ENCODE assay signal across 8 cellular contexts in genomic region chr1:161225534-161226319, GRCh38. TPM values are rescaled to one million over a fixed set of nuclear protein-coding genes. Genes with fewer than 3 reads are reported as not detected.
DNase-seq lines count a peak whose midpoint lies in the region; ATAC-seq and TF ChIP-seq lines count a peak whose summit lies in the region.

TOMM40L (plus strand) TSS chr1:161226060; CDS start chr1:161226490, 430 bp downstream.

- no peak for TF ChIP-seq POLR2A in spleen (IDR thresholded peaks at IDR 0.05)

- no peaks in the 10 kb centered on the region for H3K9me3 ChIP-seq in spleen

- H3K27ac Mint-ChIP-seq in WTC11: peak within 1 kb of the TSS; percentile 98

- H3K27me3 ChIP-seq in spleen (replicated peaks in 1 of 7): peaks cover 0 to 20% (median 0%) of the 10 kb centered on the region in 7 donors

- peak; percentile 95 for ATAC-seq in GM18909 (IDR thresholded peaks at IDR 0.05; ENCODE audit: poor library complexity, unreplicated experiment)
- ATAC-seq in HG03175 (IDR thresholded peaks at IDR 0.05; ENCODE audit: unreplicated experiment): peak; percentile 98
- ATAC-seq in WTC11: peak; percentile 94

- peaks cover 0 to 28% (median 18%) of the 10 kb centered on the region in 6 donors for H3K36me3 ChIP-seq in spleen

- no peaks in the 10 kb centered on the region for H3K9me3 Mint-ChIP-seq in WTC11

- peak within 1 kb of the TSS; percentile 42 to 93 (median 68) for H3K4me3 ChIP-seq in spleen

- TF ChIP-seq CTCF in AG09319 (IDR thresholded peaks at IDR 0.05; ENCODE audit: low read depth, low read length) (peak; percentile 73), WTC11 (IDR thresholded peaks at IDR 0.05) (no peak), spleen (IDR thresholded peaks at IDR 0.05 in 8 of 11, conservative IDR thresholded peaks at IDR 0.05 in 3 of 11) (peak; percentile 22 to 75 (median 64))

- peak within 1 kb of the TSS; percentile 50 to 85 (median 71) for H3K27ac ChIP-seq in spleen

- intact Hi-C loops in spleen (cut with DNase I; ENCODE audit: low total_unique reads): loop anchor here (5.0 kb wide), 2 partner anchors 72 to 147 kb away; no protein-coding TSS in a partner anchor

- H3K27me3 Mint-ChIP-seq in WTC11 (ENCODE audit: low read depth): no peaks in the 10 kb centered on the region

- DNase-seq in AG09319 (ENCODE audit: extremely low read depth, low read depth): peak; percentile 100
- DNase-seq in NCI-H2227 treated with DMSO at 0.1 percent for 48 hours (lab: John Stamatoyannopoulos, UW): peak; percentile 98
- DNase-seq in WTC11 (ENCODE audit: low spot score): peak; percentile 88
- DNase-seq in central memory CD4-positive, alpha-beta T cell: peak; percentile 93
- DNase-seq in inferior parietal cortex (ENCODE audit: extremely low spot score): peak; percentile 98
- peak; percentile 94 for DNase-seq in spleen

- H3K4me1 ChIP-seq in spleen: peaks cover 22 to 42% (median 30%) of the 10 kb centered on the region in 6 donors

- H3K4me3 Mint-ChIP-seq in WTC11: peak within 1 kb of the TSS; percentile 100

- peaks cover 28% of the 10 kb centered on the region for H3K4me1 Mint-ChIP-seq in WTC11

- peaks cover 10% of the 10 kb centered on the region for H3K36me3 Mint-ChIP-seq in WTC11

- WGBS in spleen, 5 donors: 5 to 6% (median 5%) methylated on average over 16 of the region's 16 CpGs

- CTCF ChIA-PET in WTC11 (lab: Charles Lee): interaction anchor here (0.6 to 5.1 kb wide), 47 partner anchors 9 to 1565 kb away, joined by 3 to 107 read pairs (median 5); partner anchors contain the start of genes ADAMTS4, B4GALT3, F11R and FCER1G

- POLR2A ChIA-PET in WTC11 (lab: Charles Lee): interaction anchor here (0.6 to 2.2 kb wide), 14 partner anchors 9 to 164 kb away, joined by 3 to 18 read pairs (median 4); partner anchors contain the start of genes ADAMTS4, DEDD, NDUFS2 and PPOX

TF ChIP-seq in WTC11, 78 proteins besides CTCF, POLR2A, EP300 and RAD21:
- TF ChIP-seq, protein P1, sequence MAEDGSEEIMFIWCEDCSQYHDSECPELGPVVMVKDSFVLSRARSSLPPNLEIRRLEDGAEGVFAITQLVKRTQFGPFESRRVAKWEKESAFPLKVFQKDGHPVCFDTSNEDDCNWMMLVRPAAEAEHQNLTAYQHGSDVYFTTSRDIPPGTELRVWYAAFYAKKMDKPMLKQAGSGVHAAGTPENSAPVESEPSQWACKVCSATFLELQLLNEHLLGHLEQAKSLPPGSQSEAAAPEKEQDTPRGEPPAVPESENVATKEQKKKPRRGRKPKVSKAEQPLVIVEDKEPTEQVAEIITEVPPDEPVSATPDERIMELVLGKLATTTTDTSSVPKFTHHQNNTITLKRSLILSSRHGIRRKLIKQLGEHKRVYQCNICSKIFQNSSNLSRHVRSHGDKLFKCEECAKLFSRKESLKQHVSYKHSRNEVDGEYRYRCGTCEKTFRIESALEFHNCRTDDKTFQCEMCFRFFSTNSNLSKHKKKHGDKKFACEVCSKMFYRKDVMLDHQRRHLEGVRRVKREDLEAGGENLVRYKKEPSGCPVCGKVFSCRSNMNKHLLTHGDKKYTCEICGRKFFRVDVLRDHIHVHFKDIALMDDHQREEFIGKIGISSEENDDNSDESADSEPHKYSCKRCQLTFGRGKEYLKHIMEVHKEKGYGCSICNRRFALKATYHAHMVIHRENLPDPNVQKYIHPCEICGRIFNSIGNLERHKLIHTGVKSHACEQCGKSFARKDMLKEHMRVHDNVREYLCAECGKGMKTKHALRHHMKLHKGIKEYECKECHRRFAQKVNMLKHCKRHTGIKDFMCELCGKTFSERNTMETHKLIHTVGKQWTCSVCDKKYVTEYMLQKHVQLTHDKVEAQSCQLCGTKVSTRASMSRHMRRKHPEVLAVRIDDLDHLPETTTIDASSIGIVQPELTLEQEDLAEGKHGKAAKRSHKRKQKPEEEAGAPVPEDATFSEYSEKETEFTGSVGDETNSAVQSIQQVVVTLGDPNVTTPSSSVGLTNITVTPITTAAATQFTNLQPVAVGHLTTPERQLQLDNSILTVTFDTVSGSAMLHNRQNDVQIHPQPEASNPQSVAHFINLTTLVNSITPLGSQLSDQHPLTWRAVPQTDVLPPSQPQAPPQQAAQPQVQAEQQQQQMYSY (CRISPR knock-in tag; IDR thresholded peaks at IDR 0.05): no peak
- TF ChIP-seq ZNF423 (CRISPR knock-in tag; IDR thresholded peaks at IDR 0.05): peak; percentile 52; the same call in 1 of the 2 replicates
- no peak for TF ChIP-seq ZNF219 (CRISPR knock-in tag; IDR thresholded peaks at IDR 0.05; ENCODE audit: borderline replicate concordance)
- no peak for TF ChIP-seq MYBL2 (CRISPR knock-in tag; IDR thresholded peaks at IDR 0.05)
- peak; percentile 76 for TF ChIP-seq NFYB (CRISPR knock-in tag; conservative IDR thresholded peaks at IDR 0.05; ENCODE audit: low read depth)
- no peak for TF ChIP-seq ZNF263 (CRISPR knock-in tag; IDR thresholded peaks at IDR 0.05; ENCODE audit: low read depth)
- TF ChIP-seq ZNF416 (CRISPR knock-in tag; IDR thresholded peaks at IDR 0.05): 0 out of 2 replicates have a peak, but pooled peaks have one; percentile 78
- TF ChIP-seq NFATC4 (CRISPR knock-in tag; IDR thresholded peaks at IDR 0.05): no peak
- TF ChIP-seq TEAD1 (CRISPR knock-in tag; IDR thresholded peaks at IDR 0.05): 0 out of 2 replicates have a peak, but pooled peaks have one; percentile 39
- TF ChIP-seq, protein P2, sequence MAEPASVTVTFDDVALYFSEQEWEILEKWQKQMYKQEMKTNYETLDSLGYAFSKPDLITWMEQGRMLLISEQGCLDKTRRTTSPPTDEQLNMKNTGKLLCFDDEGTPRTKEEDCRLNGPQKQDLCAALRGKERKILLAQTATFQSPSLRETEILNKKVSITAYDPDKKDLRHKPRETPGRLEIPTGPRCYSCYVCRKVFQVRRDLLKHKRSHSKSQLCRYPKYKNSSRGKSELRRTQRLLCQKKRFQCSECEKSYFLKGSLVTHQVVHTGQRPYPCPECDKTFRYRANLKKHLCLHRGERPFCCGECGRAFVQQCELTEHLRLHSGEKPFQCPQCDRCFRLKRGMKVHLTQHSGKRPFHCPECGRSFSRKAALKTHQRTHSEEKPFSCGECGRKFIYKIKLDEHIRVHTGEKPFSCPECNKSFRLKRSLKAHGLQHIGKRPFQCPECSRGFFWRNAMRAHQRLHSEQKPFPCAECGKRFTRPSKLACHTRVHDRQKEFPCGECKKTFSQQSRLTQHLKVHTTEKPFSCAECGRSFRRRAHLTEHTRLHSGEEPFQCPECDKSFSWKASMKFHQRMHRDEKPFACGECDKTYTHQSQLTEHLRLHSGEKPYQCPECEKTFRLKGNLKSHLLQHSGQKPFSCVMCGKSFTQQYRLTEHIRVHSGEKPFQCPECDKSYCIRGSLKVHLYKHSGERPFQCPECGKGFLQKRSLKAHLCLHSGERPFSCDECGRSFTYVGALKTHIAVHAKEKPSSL (CRISPR knock-in tag; conservative IDR thresholded peaks at IDR 0.05): no peak
- TF ChIP-seq NR3C1 (CRISPR knock-in tag; conservative IDR thresholded peaks at IDR 0.05; ENCODE audit: low read depth): no peak
- TF ChIP-seq, protein P3, sequence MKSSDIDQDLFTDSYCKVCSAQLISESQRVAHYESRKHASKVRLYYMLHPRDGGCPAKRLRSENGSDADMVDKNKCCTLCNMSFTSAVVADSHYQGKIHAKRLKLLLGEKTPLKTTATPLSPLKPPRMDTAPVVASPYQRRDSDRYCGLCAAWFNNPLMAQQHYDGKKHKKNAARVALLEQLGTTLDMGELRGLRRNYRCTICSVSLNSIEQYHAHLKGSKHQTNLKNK (CRISPR knock-in tag; IDR thresholded peaks at IDR 0.05): 0 out of 2 replicates have a peak, but pooled peaks have one; percentile 28
- TF ChIP-seq SP1 (CRISPR knock-in tag; conservative IDR thresholded peaks at IDR 0.05): peak; percentile 49
- TF ChIP-seq, protein P4, sequence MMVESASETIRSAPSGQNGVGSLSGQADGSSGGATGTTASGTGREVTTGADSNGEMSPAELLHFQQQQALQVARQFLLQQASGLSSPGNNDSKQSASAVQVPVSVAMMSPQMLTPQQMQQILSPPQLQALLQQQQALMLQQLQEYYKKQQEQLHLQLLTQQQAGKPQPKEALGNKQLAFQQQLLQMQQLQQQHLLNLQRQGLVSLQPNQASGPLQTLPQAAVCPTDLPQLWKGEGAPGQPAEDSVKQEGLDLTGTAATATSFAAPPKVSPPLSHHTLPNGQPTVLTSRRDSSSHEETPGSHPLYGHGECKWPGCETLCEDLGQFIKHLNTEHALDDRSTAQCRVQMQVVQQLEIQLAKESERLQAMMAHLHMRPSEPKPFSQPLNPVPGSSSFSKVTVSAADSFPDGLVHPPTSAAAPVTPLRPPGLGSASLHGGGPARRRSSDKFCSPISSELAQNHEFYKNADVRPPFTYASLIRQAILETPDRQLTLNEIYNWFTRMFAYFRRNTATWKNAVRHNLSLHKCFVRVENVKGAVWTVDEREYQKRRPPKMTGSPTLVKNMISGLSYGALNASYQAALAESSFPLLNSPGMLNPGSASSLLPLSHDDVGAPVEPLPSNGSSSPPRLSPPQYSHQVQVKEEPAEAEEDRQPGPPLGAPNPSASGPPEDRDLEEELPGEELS (CRISPR knock-in tag; IDR thresholded peaks at IDR 0.05): no peak
- TF ChIP-seq FOXK1 (CRISPR knock-in tag; IDR thresholded peaks at IDR 0.05): peak; percentile 46; the same call in 1 of the 2 replicates
- 0 out of 2 replicates have a peak, but pooled peaks have one; percentile 38 for TF ChIP-seq NFE2L1 (CRISPR knock-in tag; IDR thresholded peaks at IDR 0.05)
- no peak for TF ChIP-seq HMGXB4 (CRISPR knock-in tag; IDR thresholded peaks at IDR 0.05)

RNA-seq across cellular contexts. Expression of gene TOMM40L, which starts in this region (rescaled TPM):
- 13.0 to 16.9 TPM (median 15.1 TPM) in 3 replicates for total RNA-seq in WTC11 (2021)
- 10 to 100 TPM in 5 of 7 donors, 1 to 10 TPM in 2; 8.3 to 15.3 (median 10.7) TPM for total RNA-seq in spleen
- polyA plus RNA-seq in spleen: 1 to 10 TPM; 6.2 to 8.9 (median 6.5) TPM

Comparison
In these comparisons a context has a peak if more than half of its experiments do, and no peak if none do; other contexts are left out.
1. Peak in every context shown above with its lines: DNase-seq, ATAC-seq, H3K4me3 ChIP-seq and H3K27ac ChIP-seq.